Comparison of ENCODE assay signal across 10 cellular contexts in genomic region chr16:11791144-11791828, GRCh38. TPM values are rescaled to one million over a fixed set of nuclear protein-coding genes. Genes with fewer than 3 reads are reported as not detected.
DNase-seq lines count a peak whose midpoint lies in the region; ATAC-seq and TF ChIP-seq lines count a peak whose summit lies in the region.
"Had no signal": no experiment of that assay in that cellular context is flagged by ENCODE, and none has a peak within 500 bp of the region (broad histone marks: within the 10 kb centered on the region; RNA-seq: fewer than 3 reads in every experiment).

No MANE protein-coding gene starts in this region.

- CTCF ChIA-PET in activated naive CD4-positive, alpha-beta T cell treated with anti-CD3 and anti-CD28 coated beads, Interleukin-2, amount 10 ng/mL, durations not matched to agents 7 days and 5 days (lab: Charles Lee), result interaction anchor here (0.6 to 2.1 kb wide), 4 partner anchors 9 to 125 kb away, joined by 3 to 7 read pairs (median 4); no protein-coding TSS in a partner anchor

- no peak overlapping the region for H3K4me3 Mint-ChIP-seq in activated naive CD4-positive, alpha-beta T cell treated with anti-CD3 and anti-CD28 coated beads, Interleukin-2, amount 10 ng/mL, durations not matched to agents 7 days and 5 days
- no peak overlapping the region for H3K4me3 Mint-ChIP-seq in stimulated activated naive B cell treated with anti-CD40 and anti-IgM and Interleukin-4, amounts not matched to agents 10 μg/mL and 1 μg/mL and 100 μg/mL, for 72 hours

- no peak for DNase-seq in activated naive CD4-positive, alpha-beta T cell treated with anti-CD3 and anti-CD28 coated beads, Interleukin-2, amount 10 ng/mL, durations not matched to agents 7 days and 5 days
- DNase-seq in activated naive CD4-positive, alpha-beta T cell treated with anti-CD3 and anti-CD28 coated beads, Interleukin-2, amount 50 U/mL, for 16 hours, result no peak
- DNase-seq in stimulated activated naive B cell treated with anti-CD40 and anti-IgM and Interleukin-4, amounts not matched to agents 10 μg/mL and 1 μg/mL and 100 μg/mL, for 72 hours, result no peak
- no peak for DNase-seq in Peyer's patch
- DNase-seq: KBM-7, OCI-M1 had no signal

- H3K79me2 ChIP-seq in SU-DHL-6 (ENCODE audit: insufficient read depth, low read length), result peaks cover 100% of the 10 kb centered on the region

- no peak overlapping the region for H3K4me2 ChIP-seq in SU-DHL-6 (ENCODE audit: low read depth, low read length, poor library complexity, severe bottlenecking)

- TF ChIP-seq POLR2A in Peyer's patch (IDR thresholded peaks at IDR 0.05), result no peak

- H2AFZ ChIP-seq in SU-DHL-6 (ENCODE audit: low read depth, low read length, severe bottlenecking), result no peak overlapping the region

- H3K27me3 ChIP-seq in SU-DHL-6 (ENCODE audit: low read length) (no peaks in the 10 kb centered on the region), iPS-18a (ENCODE audit: control insufficient read depth, insufficient read depth, low read length) (no peaks in the 10 kb centered on the region), Peyer's patch (no peaks in the 10 kb centered on the region)

- TF ChIP-seq CTCF in SU-DHL-6 (IDR thresholded peaks at IDR 0.05; ENCODE audit: insufficient read depth, low read length, poor library complexity, severe bottlenecking) (no peak), Peyer's patch (IDR thresholded peaks at IDR 0.05) (no peak)

- H3K4me1 ChIP-seq in iPS-18a (ENCODE audit: control insufficient read depth, low read depth, low read length) (no peaks in the 10 kb centered on the region), Peyer's patch (peaks cover 3 to 64% (median 11%) of the 10 kb centered on the region in 4 donors)

- H3K9ac ChIP-seq in SU-DHL-6 (ENCODE audit: low read length) (no peak overlapping the region), iPS-18a (ENCODE audit: low read length) (no peak overlapping the region)

- no peaks in the 10 kb centered on the region for H3K9me3 Mint-ChIP-seq in activated naive CD4-positive, alpha-beta T cell treated with anti-CD3 and anti-CD28 coated beads, Interleukin-2, amount 10 ng/mL, durations not matched to agents 7 days and 5 days
- no peaks in the 10 kb centered on the region for H3K9me3 Mint-ChIP-seq in stimulated activated naive B cell treated with anti-CD40 and anti-IgM and Interleukin-4, amounts not matched to agents 10 μg/mL and 1 μg/mL and 100 μg/mL, for 72 hours

- no peak for ATAC-seq in stimulated activated naive B cell treated with anti-CD40 and anti-IgM and Interleukin-4, amounts not matched to agents 10 μg/mL and 1 μg/mL and 100 μg/mL, for 72 hours (replicated peaks)
- ATAC-seq in HG03521 (IDR thresholded peaks at IDR 0.05; ENCODE audit: unreplicated experiment) (no peak), HG03097 (IDR thresholded peaks at IDR 0.05; ENCODE audit: low FRiP score, unreplicated experiment) (no peak)

- H4K20me1 ChIP-seq in SU-DHL-6 (ENCODE audit: low read depth, low read length), result peaks cover 4% of the 10 kb centered on the region; the same call in 1 of the 2 replicates

- H3F3A ChIP-seq in SU-DHL-6 (ENCODE audit: insufficient read depth), result peaks cover 20% of the 10 kb centered on the region

- H3K27me3 Mint-ChIP-seq in activated naive CD4-positive, alpha-beta T cell treated with anti-CD3 and anti-CD28 coated beads, Interleukin-2, amount 10 ng/mL, durations not matched to agents 7 days and 5 days, result no peaks in the 10 kb centered on the region
- no peaks in the 10 kb centered on the region for H3K27me3 Mint-ChIP-seq in stimulated activated naive B cell treated with anti-CD40 and anti-IgM and Interleukin-4, amounts not matched to agents 10 μg/mL and 1 μg/mL and 100 μg/mL, for 72 hours

- H3K27ac ChIP-seq in SU-DHL-6 (ENCODE audit: low read depth, low read length) (peak overlapping the region; percentile 9; the same call in 1 of the 2 replicates), iPS-18a (ENCODE audit: low read length) (peak overlapping the region; percentile 12), Peyer's patch (peak overlapping the region in 1 of 4 donors; percentile 70)

- H3K4me3 ChIP-seq in SU-DHL-6 (ENCODE audit: insufficient read depth, low read length, poor library complexity, severe bottlenecking), result no peak overlapping the region
- no peak overlapping the region for H3K4me3 ChIP-seq in iPS-18a (ENCODE audit: low read length)
- no peak overlapping the region for H3K4me3 ChIP-seq in Peyer's patch

- peaks cover 45% of the 10 kb centered on the region for H3K36me3 Mint-ChIP-seq in activated naive CD4-positive, alpha-beta T cell treated with anti-CD3 and anti-CD28 coated beads, Interleukin-2, amount 10 ng/mL, durations not matched to agents 7 days and 5 days
- peaks cover 36 to 37% of the 10 kb centered on the region in 2 donors for H3K36me3 Mint-ChIP-seq in stimulated activated naive B cell treated with anti-CD40 and anti-IgM and Interleukin-4, amounts not matched to agents 10 μg/mL and 1 μg/mL and 100 μg/mL, for 72 hours

- peaks cover 6% of the 10 kb centered on the region; the same call in 1 of the 2 replicates for H3K36me3 ChIP-seq in SU-DHL-6 (ENCODE audit: low read length)
- peaks cover 5% of the 10 kb centered on the region for H3K36me3 ChIP-seq in iPS-18a (ENCODE audit: control insufficient read depth, low read depth, low read length)
- peaks cover 0 to 3% (median 0%) of the 10 kb centered on the region in 3 donors for H3K36me3 ChIP-seq in Peyer's patch

- peak overlapping the region; percentile 15 for H3K27ac Mint-ChIP-seq in activated naive CD4-positive, alpha-beta T cell treated with anti-CD3 and anti-CD28 coated beads, Interleukin-2, amount 10 ng/mL, durations not matched to agents 7 days and 5 days
- peak overlapping the region; percentile 63 for H3K27ac Mint-ChIP-seq in stimulated activated naive B cell treated with anti-CD40 and anti-IgM and Interleukin-4, amounts not matched to agents 10 μg/mL and 1 μg/mL and 100 μg/mL, for 72 hours

- H3K9me3 ChIP-seq in SU-DHL-6 (ENCODE audit: insufficient read depth, low read length) (no peaks in the 10 kb centered on the region), iPS-18a (ENCODE audit: control insufficient read depth, low read depth, low read length) (no peaks in the 10 kb centered on the region), Peyer's patch (no peaks in the 10 kb centered on the region)

- H3K4me1 Mint-ChIP-seq in activated naive CD4-positive, alpha-beta T cell treated with anti-CD3 and anti-CD28 coated beads, Interleukin-2, amount 10 ng/mL, durations not matched to agents 7 days and 5 days, result peaks cover 85% of the 10 kb centered on the region
- peaks cover 43 to 78% of the 10 kb centered on the region in 2 donors for H3K4me1 Mint-ChIP-seq in stimulated activated naive B cell treated with anti-CD40 and anti-IgM and Interleukin-4, amounts not matched to agents 10 μg/mL and 1 μg/mL and 100 μg/mL, for 72 hours

- H3K9me2 ChIP-seq in SU-DHL-6 (replicated peaks; ENCODE audit: insufficient read depth, low read length), result no peaks in the 10 kb centered on the region

RNA-seq across cellular contexts. Expression of gene ZC3H7A, which starts 5.8 kb away (rescaled TPM):
- total RNA-seq in Peyer's patch, result 100 to 1,000 TPM in 1 of 4 donors, 10 to 100 TPM in 3; 54.9 to 122 (median 72.5) TPM

RNA-seq across cellular contexts. Expression of gene TXNDC11, which starts 48.6 kb away (rescaled TPM):
- total RNA-seq in Peyer's patch, result 10 to 100 TPM; 69.3 to 89.4 (median 76.9) TPM
